ENCODE assay signal across 8 cellular contexts in genomic region chr11:33829430-33830141, GRCh38. TPM values are rescaled to one million over a fixed set of nuclear protein-coding genes. Genes with fewer than 3 reads are reported as not detected.
DNase-seq lines count a peak whose midpoint lies in the region; ATAC-seq lines count a peak whose summit lies in the region.

No MANE protein-coding gene starts in this region.

- H3K9me3 ChIP-seq in effector memory CD4-positive, alpha-beta T cell (ENCODE audit: control insufficient read depth, low read length), result no peaks in the 10 kb centered on the region

- ATAC-seq in HG02678 (IDR thresholded peaks at IDR 0.05; ENCODE audit: unreplicated experiment), result peak; percentile 76
- ATAC-seq in GM18519 (IDR thresholded peaks at IDR 0.05; ENCODE audit: low FRiP score, unreplicated experiment), result no peak

- H3K4me1 ChIP-seq in effector memory CD4-positive, alpha-beta T cell (ENCODE audit: control insufficient read depth, insufficient read depth, low read length, poor library complexity, severe bottlenecking), result peaks cover 6% of the 10 kb centered on the region

- peak overlapping the region; percentile 26 for H3K4me3 ChIP-seq in effector memory CD4-positive, alpha-beta T cell (ENCODE audit: insufficient read depth, low read depth, low read length, poor library complexity, severe bottlenecking)

- H3K27ac ChIP-seq in effector memory CD4-positive, alpha-beta T cell (ENCODE audit: insufficient read depth, low read length, poor library complexity, severe bottlenecking), result no peak overlapping the region

- peaks cover 36% of the 10 kb centered on the region for H3K27me3 ChIP-seq in effector memory CD4-positive, alpha-beta T cell (replicated peaks; ENCODE audit: control insufficient read depth, insufficient read depth, low read length, poor library complexity, severe bottlenecking)

- no peaks in the 10 kb centered on the region for H3K36me3 ChIP-seq in effector memory CD4-positive, alpha-beta T cell (ENCODE audit: control insufficient read depth, insufficient read depth, low read length)

- DNase-seq in GM04504 (ENCODE audit: low read depth) (peak; percentile 46), NCI-H226 (peak; percentile 33), lung microvascular endothelial cell (ENCODE audit: low read depth in 2 of 2) (peak; percentile 35 to 76)
- DNase-seq in activated CD4-positive, alpha-beta T cell treated with anti-CD3 and anti-CD28 coated beads, Interleukin-2, amount 50 U/mL, for 48 hours, result peak; percentile 64 to 72
- peak; percentile 8 to 42 (median 12) for DNase-seq in effector memory CD4-positive, alpha-beta T cell
- peak; percentile 14 to 22 (median 20) for DNase-seq in stimulated activated CD4-positive, alpha-beta T cell treated with anti-CD3 and anti-CD28 coated beads, TNF-alpha, amount 100 ng/mL, for 4 hours (ENCODE audit: low read depth in 3 of 3)

RNA-seq across cellular contexts. Expression of gene FBXO3, which starts 55.3 kb away (rescaled TPM):
- total RNA-seq in lung microvascular endothelial cell, result 20.0 and 29.0 TPM in 2 replicates

Comparison
In these comparisons a context has a peak if more than half of its experiments do, and no peak if none do; other contexts are left out.
1. DNase-seq: peak in every context shown above with its lines; median percentile 68 in activated CD4-positive, alpha-beta T cell treated with anti-CD3 and anti-CD28 coated beads, Interleukin-2, amount 50 U/mL, for 48 hours; 56 in lung microvascular endothelial cell; 46 in GM04504; 33 in NCI-H226; 20 in stimulated activated CD4-positive, alpha-beta T cell treated with anti-CD3 and anti-CD28 coated beads, TNF-alpha, amount 100 ng/mL, for 4 hours; 12 in effector memory CD4-positive, alpha-beta T cell.